ENCODE assay signal across 1 cellular context in the genomic region with DNA sequence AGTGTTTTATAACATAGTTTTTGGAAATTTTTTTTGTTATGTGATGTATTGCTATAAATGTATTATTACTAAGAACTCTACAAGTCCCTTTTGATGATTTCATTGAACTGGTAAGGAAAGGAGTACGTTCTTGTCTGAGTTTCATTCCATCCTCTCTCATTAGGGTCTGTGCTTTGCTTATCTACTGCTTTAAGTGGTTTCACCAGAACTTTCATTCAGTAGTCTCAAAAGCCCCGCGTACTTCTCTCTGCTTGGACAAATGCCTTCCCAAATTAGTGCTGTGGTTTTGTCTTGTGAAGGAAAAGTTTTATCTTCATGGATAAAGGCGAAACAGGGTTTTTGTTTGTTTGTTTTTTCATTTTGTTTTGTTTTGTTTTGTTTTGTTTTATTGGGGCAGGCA.
TF ChIP-seq lines count a peak whose summit lies in the region.

No MANE protein-coding gene starts in this region.

TF ChIP-seq in HepG2, 621 proteins besides CTCF, POLR2A, EP300 and RAD21 (continued from another document):
- TF ChIP-seq ZBTB40 (IDR thresholded peaks at IDR 0.05) (no peak), ZBTB40 (CRISPR knock-in tag; IDR thresholded peaks at IDR 0.05) (no peak), ARID2 (CRISPR knock-in tag; IDR thresholded peaks at IDR 0.05; ENCODE audit: borderline replicate concordance) (no peak)
